In the genomic region with DNA sequence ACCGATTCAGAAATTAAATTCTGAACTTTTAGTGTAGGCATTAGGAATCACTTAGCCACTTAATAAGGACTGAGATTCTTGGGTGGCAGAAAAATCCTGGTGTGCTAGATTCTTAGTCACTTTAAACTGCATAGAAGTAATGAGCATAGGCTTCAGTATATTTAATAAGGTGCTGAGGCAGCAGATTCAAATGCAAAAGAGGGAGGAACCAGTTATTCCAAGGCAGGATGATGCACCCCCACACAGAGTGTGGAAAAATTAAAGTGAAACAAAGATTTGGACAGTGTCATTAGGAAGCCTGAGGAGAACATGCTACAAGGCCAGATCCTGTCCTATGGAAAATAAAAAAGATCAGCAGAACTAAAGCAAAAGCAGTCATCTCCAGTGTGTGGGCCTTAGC, we compare ENCODE assay signal across 17 cellular contexts.
DNase-seq lines count a peak whose midpoint lies in the region; ATAC-seq, FAIRE-seq and TF ChIP-seq lines count a peak whose summit lies in the region.
"Had no signal": no experiment of that assay in that cellular context is flagged by ENCODE, and none has a peak within 500 bp of the region (broad histone marks: within the 10 kb centered on the region; RNA-seq: fewer than 3 reads in every experiment).

No MANE protein-coding gene starts in this region.

- no peak for TF ChIP-seq CTCF in A549 (IDR thresholded peaks at IDR 0.05)
- TF ChIP-seq CTCF in colonic mucosa (IDR thresholded peaks at IDR 0.05) = no peak
- TF ChIP-seq CTCF in left lung (IDR thresholded peaks at IDR 0.05) = no peak

- no peak for FAIRE-seq in A549 (lab: Jason Lieb, UNC)
- FAIRE-seq: GM12892 had no signal

- ATAC-seq in A549 (no peak), left lung (peak; percentile 31)
- ATAC-seq: Panc1 had no signal

- no peak for TF ChIP-seq POLR2A in A549 (IDR thresholded peaks at IDR 0.05; ENCODE audit: low read length)

- H3K4me1 ChIP-seq in A549 = peaks cover 10% of the 10 kb centered on the region; the same call in 2 of the 3 replicates
- peaks cover 59% of the 10 kb centered on the region for H3K4me1 ChIP-seq in HUES6 (ENCODE audit: control insufficient read depth, insufficient read depth, low read length)
- H3K4me1 ChIP-seq in colonic mucosa = peaks cover 4% of the 10 kb centered on the region
- peaks cover 0 to 6% of the 10 kb centered on the region in 2 donors for H3K4me1 ChIP-seq in left lung
- H3K4me1 ChIP-seq: SJCRH30 had no signal

- no peak for DNase-seq in A549 (ENCODE audit: low read depth in 1 of 2, low spot score in 1 of 2)
- DNase-seq in colonic mucosa = no peak
- DNase-seq in left lung = no peak
- DNase-seq in NCI-H1105 treated with DMSO at 0.1 percent for 48 hours (lab: John Stamatoyannopoulos, UW) = no peak
- DNase-seq in dermis blood vessel endothelial cell = no peak
- no peak for DNase-seq in NCI-H1436 (lab: John Stamatoyannopoulos, UW)
- no peak for DNase-seq in NCI-H526 treated with DMSO at 0.1 percent for 48 hours (lab: John Stamatoyannopoulos, UW)
- DNase-seq: CD8-positive, alpha-beta memory T cell; NCI-H1092 treated with DMSO at 0.1 percent for 48 hours; NCI-H1694; NCI-H510A treated with DMSO at 0.1 percent for 48 hours; SJCRH30 had no signal

- H3K9me3 ChIP-seq in A549 = no peaks in the 10 kb centered on the region
- no peaks in the 10 kb centered on the region for H3K9me3 ChIP-seq in HUES6 (ENCODE audit: control insufficient read depth, insufficient read depth, low read depth, low read length)
- H3K9me3 ChIP-seq in colonic mucosa = no peaks in the 10 kb centered on the region
- no peaks in the 10 kb centered on the region for H3K9me3 ChIP-seq in left lung
- H3K9me3 ChIP-seq: BLaER1 treated with 17β-estradiol and CSF1 and Interleukin-3, amounts not matched to agents 10 nM and 100 nM; SJCRH30 had no signal

- no peak overlapping the region for H3K27ac ChIP-seq in A549
- H3K27ac ChIP-seq in HUES6 (ENCODE audit: low read depth, low read length) = 0 out of 2 replicates have a peak overlapping the region, but pooled peaks have one; percentile 16
- peak overlapping the region; percentile 62 for H3K27ac ChIP-seq in colonic mucosa
- H3K27ac ChIP-seq in left lung = no peak overlapping the region
- H3K27ac ChIP-seq: BLaER1 treated with 17β-estradiol and CSF1 and Interleukin-3, amounts not matched to agents 10 nM and 100 nM; HL-60; SJCRH30 had no signal

- POLR2A ChIA-PET in A549 (lab: Yijun Ruan, JAX) = no interaction called here

- no peak for TF ChIP-seq EP300 in A549 (IDR thresholded peaks at IDR 0.05)

- 100% methylated on average over 1 of the region's 1 CpG for WGBS in A549 (ENCODE audit: missing lambda C conversion rate)

- H3K27me3 ChIP-seq in HUES6 (ENCODE audit: control insufficient read depth, insufficient read depth, low read length) = no peaks in the 10 kb centered on the region
- no peaks in the 10 kb centered on the region for H3K27me3 ChIP-seq in colonic mucosa
- H3K27me3 ChIP-seq in left lung = no peaks in the 10 kb centered on the region
- H3K27me3 ChIP-seq: BLaER1 treated with 17β-estradiol and CSF1 and Interleukin-3, amounts not matched to agents 10 nM and 100 nM; SJCRH30 had no signal

- no peak overlapping the region for H3K4me3 ChIP-seq in A549
- no peak overlapping the region for H3K4me3 ChIP-seq in HUES6 (ENCODE audit: low read depth, low read length)
- no peak overlapping the region for H3K4me3 ChIP-seq in colonic mucosa
- H3K4me3 ChIP-seq in left lung = no peak overlapping the region
- H3K4me3 ChIP-seq: BLaER1 treated with 17β-estradiol and CSF1 and Interleukin-3, amounts not matched to agents 10 nM and 100 nM; SJCRH30 had no signal

- H3K36me3 ChIP-seq in HUES6 (ENCODE audit: control insufficient read depth, insufficient read depth, low read length) = no peaks in the 10 kb centered on the region
- no peaks in the 10 kb centered on the region for H3K36me3 ChIP-seq in colonic mucosa
- peaks cover 0 to 9% of the 10 kb centered on the region in 2 donors for H3K36me3 ChIP-seq in left lung
- H3K36me3 ChIP-seq: SJCRH30 had no signal

- no peak overlapping the region for H3K4me2 ChIP-seq in A549

- H3K9ac ChIP-seq in HUES6 (ENCODE audit: low read length) = no peak overlapping the region
- no peak overlapping the region for H3K9ac ChIP-seq in colonic mucosa (ENCODE audit: low read depth in 2 of 2, low read length in 2 of 2)
- H3K9ac ChIP-seq: BLaER1 treated with 17β-estradiol and CSF1 and Interleukin-3, amounts not matched to agents 10 nM and 100 nM had no signal

- intact Hi-C loops in colonic mucosa (cut with DNase I) = no loop called here
- intact Hi-C loops in left lung (cut with DNase I) = no loop called here

- no peak for TF ChIP-seq RAD21 in A549 (conservative IDR thresholded peaks at IDR 0.05 in 1 of 2, IDR thresholded peaks at IDR 0.05 in 1 of 2)

- CTCF ChIA-PET in A549 (lab: Yijun Ruan, JAX) = no interaction called here

TF ChIP-seq in A549, 52 proteins besides CTCF, POLR2A, EP300 and RAD21:
- TF ChIP-seq MAFK (IDR thresholded peaks at IDR 0.05; ENCODE audit: partially characterized antibody) = peak; percentile 83
- TF ChIP-seq SMC3 (IDR thresholded peaks at IDR 0.05) = no peak
- TF ChIP-seq MAZ (IDR thresholded peaks at IDR 0.05; ENCODE audit: borderline replicate concordance, low read depth, low read length) = no peak

Comparison
In these comparisons a context has a peak if more than half of its experiments do, and no peak if none do; other contexts are left out.
1. H3K27ac ChIP-seq: peak in HUES6 (single experiment) and colonic mucosa (single experiment); none in A549 (0 of 2) and left lung (0 of 2).